19 cellular contexts compared by ENCODE assay signal in genomic region chr1:16209132-16209846, GRCh38. TPM values are rescaled to one million over a fixed set of nuclear protein-coding genes. Genes with fewer than 3 reads are reported as not detected.
DNase-seq lines count a peak whose midpoint lies in the region; ATAC-seq and TF ChIP-seq lines count a peak whose summit lies in the region.
"Had no signal": no experiment of that assay in that cellular context is flagged by ENCODE, and none has a peak within 500 bp of the region (broad histone marks: within the 10 kb centered on the region; RNA-seq: fewer than 3 reads in every experiment).

No MANE protein-coding gene starts in this region.

- H3K4me1 Mint-ChIP-seq in T-helper 1 cell treated with Interleukin-12 subunit alpha and Interleukin-12 subunit beta and Interleukin-4 antibody, amounts not matched to agents 30 μg/mL and 1 μg/mL, for 36 hours (ENCODE audit: low read depth) = peaks cover 2% of the 10 kb centered on the region
- no peaks in the 10 kb centered on the region for H3K4me1 Mint-ChIP-seq in activated T-helper 1 cell treated with anti-CD3 and anti-CD28 coated beads, Interleukin-12 subunit alpha, Interleukin-12 subunit beta, Interleukin-2, Interleukin-4 antibody, amounts not matched to agents 30 ng/mL and 10 ng/mL and 1 ng/mL, durations not matched to agents 14 hours and 24 hours and 36 hours (ENCODE audit: low read depth)
- H3K4me1 Mint-ChIP-seq in stimulated activated effector memory CD8-positive, alpha-beta T cell treated with anti-CD3 and anti-CD28 coated beads, Interleukin-12 subunit alpha, Interleukin-12 subunit beta, amount 100 ng/mL, for 72 hours = peaks cover 20% of the 10 kb centered on the region

- no peak for TF ChIP-seq POLR2A in prostate gland (IDR thresholded peaks at IDR 0.05)

- no peak overlapping the region for H3K27ac Mint-ChIP-seq in T-helper 1 cell treated with Interleukin-12 subunit alpha and Interleukin-12 subunit beta and Interleukin-4 antibody, amounts not matched to agents 30 μg/mL and 1 μg/mL, for 36 hours
- H3K27ac Mint-ChIP-seq in activated T-helper 1 cell treated with anti-CD3 and anti-CD28 coated beads, Interleukin-12 subunit alpha, Interleukin-12 subunit beta, Interleukin-2, Interleukin-4 antibody, amounts not matched to agents 30 ng/mL and 10 ng/mL and 1 ng/mL, durations not matched to agents 14 hours and 24 hours and 36 hours = no peak overlapping the region
- no peak overlapping the region for H3K27ac Mint-ChIP-seq in stimulated activated effector memory CD8-positive, alpha-beta T cell treated with anti-CD3 and anti-CD28 coated beads, Interleukin-12 subunit alpha, Interleukin-12 subunit beta, amount 100 ng/mL, for 72 hours
- H3K27ac Mint-ChIP-seq: T-helper 2 cell treated with Interferon-gamma antibody and Interleukin-4, amounts not matched to agents 5 μg/mL and 100 μg/mL, for 36 hours had no signal

- intact Hi-C loops in activated T-helper 1 cell treated with anti-CD3 and anti-CD28 coated beads, Interleukin-12 subunit alpha, Interleukin-12 subunit beta, Interleukin-2, Interleukin-4 antibody, amounts not matched to agents 30 ng/mL and 10 ng/mL and 1 ng/mL, durations not matched to agents 14 hours and 24 hours and 36 hours (cut with micrococcal nuclease) = loop anchor here (5.0 kb wide), 1 partner anchor 288 kb away; no protein-coding TSS in a partner anchor
- intact Hi-C loops in prostate gland (cut with DNase I) = loop anchor here (5.0 kb wide), 2 partner anchors 33 to 143 kb away; partner anchors contain the start of gene FBXO42

- H3K4me3 Mint-ChIP-seq in T-helper 1 cell treated with Interleukin-12 subunit alpha and Interleukin-12 subunit beta and Interleukin-4 antibody, amounts not matched to agents 30 μg/mL and 1 μg/mL, for 36 hours = peak overlapping the region; percentile 0
- peak overlapping the region; percentile 34 for H3K4me3 Mint-ChIP-seq in activated T-helper 1 cell treated with anti-CD3 and anti-CD28 coated beads, Interleukin-12 subunit alpha, Interleukin-12 subunit beta, Interleukin-2, Interleukin-4 antibody, amounts not matched to agents 30 ng/mL and 10 ng/mL and 1 ng/mL, durations not matched to agents 14 hours and 24 hours and 36 hours
- H3K4me3 Mint-ChIP-seq in stimulated activated effector memory CD8-positive, alpha-beta T cell treated with anti-CD3 and anti-CD28 coated beads, Interleukin-12 subunit alpha, Interleukin-12 subunit beta, amount 100 ng/mL, for 72 hours = peak overlapping the region; percentile 87
- H3K4me3 Mint-ChIP-seq: T-helper 2 cell treated with Interferon-gamma antibody and Interleukin-4, amounts not matched to agents 5 μg/mL and 100 μg/mL, for 36 hours had no signal

- peaks cover under 1% of the 10 kb centered on the region for H3K36me3 Mint-ChIP-seq in T-helper 1 cell treated with Interleukin-12 subunit alpha and Interleukin-12 subunit beta and Interleukin-4 antibody, amounts not matched to agents 30 μg/mL and 1 μg/mL, for 36 hours (ENCODE audit: low read depth)
- H3K36me3 Mint-ChIP-seq in activated T-helper 1 cell treated with anti-CD3 and anti-CD28 coated beads, Interleukin-12 subunit alpha, Interleukin-12 subunit beta, Interleukin-2, Interleukin-4 antibody, amounts not matched to agents 30 ng/mL and 10 ng/mL and 1 ng/mL, durations not matched to agents 14 hours and 24 hours and 36 hours (ENCODE audit: low read depth) = no peaks in the 10 kb centered on the region
- H3K36me3 Mint-ChIP-seq in stimulated activated effector memory CD8-positive, alpha-beta T cell treated with anti-CD3 and anti-CD28 coated beads, Interleukin-12 subunit alpha, Interleukin-12 subunit beta, amount 100 ng/mL, for 72 hours = peaks cover 5% of the 10 kb centered on the region

- peaks cover 12% of the 10 kb centered on the region for H3K27me3 Mint-ChIP-seq in T-helper 1 cell treated with Interleukin-12 subunit alpha and Interleukin-12 subunit beta and Interleukin-4 antibody, amounts not matched to agents 30 μg/mL and 1 μg/mL, for 36 hours (ENCODE audit: low read depth)
- H3K27me3 Mint-ChIP-seq in activated T-helper 1 cell treated with anti-CD3 and anti-CD28 coated beads, Interleukin-12 subunit alpha, Interleukin-12 subunit beta, Interleukin-2, Interleukin-4 antibody, amounts not matched to agents 30 ng/mL and 10 ng/mL and 1 ng/mL, durations not matched to agents 14 hours and 24 hours and 36 hours (ENCODE audit: insufficient read depth) = peaks cover 2% of the 10 kb centered on the region

- no peaks in the 10 kb centered on the region for H3K36me3 ChIP-seq in prostate gland
- H3K36me3 ChIP-seq: BE2C had no signal

- H3K4me1 ChIP-seq in prostate gland (replicated peaks) = no peaks in the 10 kb centered on the region

- no peak for ATAC-seq in stimulated activated effector memory CD8-positive, alpha-beta T cell treated with anti-CD3 and anti-CD28 coated beads, Interleukin-12 subunit alpha, Interleukin-12 subunit beta, amount 100 ng/mL, for 72 hours
- ATAC-seq: PC-3 had no signal

- no peak for DNase-seq in T-helper 1 cell
- no peak for DNase-seq in activated T-helper 1 cell treated with anti-CD3 and anti-CD28 coated beads, Interleukin-12 subunit alpha, Interleukin-12 subunit beta, Interleukin-2, Interleukin-4 antibody, amounts not matched to agents 30 ng/mL and 10 ng/mL and 1 ng/mL, durations not matched to agents 14 hours and 24 hours and 36 hours (ENCODE audit: low spot score)
- no peak for DNase-seq in epithelial cell of esophagus (ENCODE audit: low read depth)
- no peak for DNase-seq in stimulated activated effector memory CD8-positive, alpha-beta T cell treated with anti-CD3 and anti-CD28 coated beads, Interleukin-12 subunit alpha, Interleukin-12 subunit beta, amount 100 ng/mL, for 72 hours (ENCODE audit: low spot score in 2 of 2)
- no peak for DNase-seq in activated CD8-positive, alpha-beta memory T cell treated with anti-CD3 and anti-CD28 coated beads, Interleukin-2, amount 50 U/mL, for 4 hours
- DNase-seq in activated CD4-positive, CD25-positive, alpha-beta regulatory T cell (lab: John Stamatoyannopoulos, UW) = no peak
- DNase-seq in prostate gland (ENCODE audit: low spot score) = no peak
- DNase-seq: 8988T; activated T-cell treated with anti-CD3 and anti-CD28 coated beads, Interleukin-2, amount 50 U/mL, for 48 hours; effector memory CD4-positive, alpha-beta T cell; GDM1; GM23248; NCI-H1417 treated with DMSO at 0.1 percent for 48 hours; NCI-H774; PC-3; stimulated activated CD4-positive, alpha-beta T cell treated with anti-CD3 and anti-CD28 coated beads, Interleukin-4, amount 100 ng/mL, for 1 hour had no signal

- no peaks in the 10 kb centered on the region for H3K9me3 Mint-ChIP-seq in T-helper 1 cell treated with Interleukin-12 subunit alpha and Interleukin-12 subunit beta and Interleukin-4 antibody, amounts not matched to agents 30 μg/mL and 1 μg/mL, for 36 hours
- no peaks in the 10 kb centered on the region for H3K9me3 Mint-ChIP-seq in activated T-helper 1 cell treated with anti-CD3 and anti-CD28 coated beads, Interleukin-12 subunit alpha, Interleukin-12 subunit beta, Interleukin-2, Interleukin-4 antibody, amounts not matched to agents 30 ng/mL and 10 ng/mL and 1 ng/mL, durations not matched to agents 14 hours and 24 hours and 36 hours
- H3K9me3 Mint-ChIP-seq in stimulated activated effector memory CD8-positive, alpha-beta T cell treated with anti-CD3 and anti-CD28 coated beads, Interleukin-12 subunit alpha, Interleukin-12 subunit beta, amount 100 ng/mL, for 72 hours = no peaks in the 10 kb centered on the region
- H3K9me3 Mint-ChIP-seq: T-helper 2 cell treated with Interferon-gamma antibody and Interleukin-4, amounts not matched to agents 5 μg/mL and 100 μg/mL, for 36 hours had no signal

- H3K4me3 ChIP-seq in epithelial cell of esophagus (ENCODE audit: low read length) (peak overlapping the region; percentile 61), prostate gland (no peak overlapping the region)
- H3K4me3 ChIP-seq: GM23248 had no signal

- WGBS in prostate gland = 62% methylated on average over 9 of the region's 9 CpGs

- H3K27ac ChIP-seq in prostate gland = peak overlapping the region in 1 of 2 donors; percentile 39
- H3K27ac ChIP-seq: GM23248 had no signal

- no peak for TF ChIP-seq CTCF in epithelial cell of esophagus (IDR thresholded peaks at IDR 0.05; ENCODE audit: insufficient read depth, low read depth, low read length, missing control alignments)
- no peak for TF ChIP-seq CTCF in prostate gland (IDR thresholded peaks at IDR 0.05)

- H3K27me3 ChIP-seq in prostate gland (replicated peaks; ENCODE audit: insufficient read depth) = no peaks in the 10 kb centered on the region
- H3K27me3 ChIP-seq: BE2C had no signal

- no peaks in the 10 kb centered on the region for H3K9me3 ChIP-seq in prostate gland
- H3K9me3 ChIP-seq: BE2C had no signal

RNA-seq across cellular contexts. Expression of gene ARHGEF19, which starts 3.2 kb away (rescaled TPM):
- total RNA-seq in activated T-helper 1 cell treated with anti-CD3 and anti-CD28 coated beads, Interleukin-12 subunit alpha, Interleukin-12 subunit beta, Interleukin-2, Interleukin-4 antibody, amounts not matched to agents 30 ng/mL and 10 ng/mL and 1 ng/mL, durations not matched to agents 14 hours and 24 hours and 36 hours = 7.9 and 11.2 TPM in 2 replicates
- 10 to 100 TPM; 13.1 to 18.8 TPM for total RNA-seq in prostate gland

RNA-seq across cellular contexts. Expression of gene CPLANE2, which starts 27.7 kb away (rescaled TPM):
- total RNA-seq in activated T-helper 1 cell treated with anti-CD3 and anti-CD28 coated beads, Interleukin-12 subunit alpha, Interleukin-12 subunit beta, Interleukin-2, Interleukin-4 antibody, amounts not matched to agents 30 ng/mL and 10 ng/mL and 1 ng/mL, durations not matched to agents 14 hours and 24 hours and 36 hours = 3.8 and 4.1 TPM in 2 replicates
- 10 to 100 TPM in 1 of 2 donors, 1 to 10 TPM in 1; 5.5 to 12.9 TPM for total RNA-seq in prostate gland

RNA-seq across cellular contexts. Expression of gene EPHA2, which starts 53.4 kb away (rescaled TPM):
- not detected in 2 replicates for total RNA-seq in activated T-helper 1 cell treated with anti-CD3 and anti-CD28 coated beads, Interleukin-12 subunit alpha, Interleukin-12 subunit beta, Interleukin-2, Interleukin-4 antibody, amounts not matched to agents 30 ng/mL and 10 ng/mL and 1 ng/mL, durations not matched to agents 14 hours and 24 hours and 36 hours
- total RNA-seq in prostate gland = 10 to 100 TPM; 14.8 to 17.7 TPM

Comparison
In these comparisons a context has a peak if more than half of its experiments do, and no peak if none do; other contexts are left out.
1. H3K4me3 Mint-ChIP-seq: peak in every context shown above with its lines; median percentile 87 in stimulated activated effector memory CD8-positive, alpha-beta T cell treated with anti-CD3 and anti-CD28 coated beads, Interleukin-12 subunit alpha, Interleukin-12 subunit beta, amount 100 ng/mL, for 72 hours; 34 in activated T-helper 1 cell treated with anti-CD3 and anti-CD28 coated beads, Interleukin-12 subunit alpha, Interleukin-12 subunit beta, Interleukin-2, Interleukin-4 antibody, amounts not matched to agents 30 ng/mL and 10 ng/mL and 1 ng/mL, durations not matched to agents 14 hours and 24 hours and 36 hours; 0 in T-helper 1 cell treated with Interleukin-12 subunit alpha and Interleukin-12 subunit beta and Interleukin-4 antibody, amounts not matched to agents 30 μg/mL and 1 μg/mL, for 36 hours.
2. RNA of gene EPHA2, which starts 53.4 kb away (total RNA-seq): 14.8 to 17.7 TPM in prostate gland; not detected in activated T-helper 1 cell treated with anti-CD3 and anti-CD28 coated beads, Interleukin-12 subunit alpha, Interleukin-12 subunit beta, Interleukin-2, Interleukin-4 antibody, amounts not matched to agents 30 ng/mL and 10 ng/mL and 1 ng/mL, durations not matched to agents 14 hours and 24 hours and 36 hours; every median in the first group is over 10 times any median in the second.